ENCODE assay signal across 19 cellular contexts in genomic region chr7:68319061-68319460, GRCh38.
"Had no signal": no experiment of that assay in that cellular context is flagged by ENCODE, and none has a peak within 500 bp of the region (broad histone marks: within the 10 kb centered on the region; RNA-seq: fewer than 3 reads in every experiment).

No MANE protein-coding gene starts in this region.

- ATAC-seq: effector memory CD8-positive, alpha-beta T cell; gastrocnemius medialis; heart right ventricle; lower lobe of right lung; natural killer cell; sciatic nerve; stimulated activated naive B cell treated with anti-CD40 and anti-IgM and Interleukin-4, amounts not matched to agents 10 μg/mL and 1 μg/mL and 100 μg/mL, for 72 hours; stimulated activated naive CD8-positive, alpha-beta T cell treated with anti-CD3 and anti-CD28 coated beads, Interleukin-15, amount 100 ng/mL, for 72 hours had no signal

- DNase-seq: cortex of kidney; effector memory CD8-positive, alpha-beta T cell; gastrocnemius medialis; heart right ventricle; islet precursor cell; left ventricle myocardium inferior; lower lobe of right lung; natural killer cell; posterior cingulate gyrus; stimulated activated CD4-positive, alpha-beta T cell treated with anti-CD3 and anti-CD28 coated beads, Interleukin-2, amount 100 ng/mL, for 24 hours; stimulated activated CD4-positive, alpha-beta T cell treated with anti-CD3 and anti-CD28 coated beads, Interleukin-4, amount 100 ng/mL, for 4 hours; stimulated activated naive B cell treated with anti-CD40 and anti-IgM and Interleukin-4, amounts not matched to agents 10 μg/mL and 1 μg/mL and 100 μg/mL, for 72 hours; stimulated activated naive CD8-positive, alpha-beta T cell treated with anti-CD3 and anti-CD28 coated beads, Interleukin-15, amount 100 ng/mL, for 72 hours; transverse colon had no signal

- H3K9me3 ChIP-seq: esophagus muscularis mucosa, gastrocnemius medialis, left ventricle myocardium inferior, lower lobe of right lung, thoracic aorta, transverse colon had no signal

- H3K4me3 ChIP-seq: esophagus muscularis mucosa, gastrocnemius medialis, heart right ventricle, left ventricle myocardium inferior, lower lobe of right lung, skin epidermis, thoracic aorta, transverse colon had no signal

- H3K27ac ChIP-seq: epithelial cell of prostate, esophagus muscularis mucosa, heart right ventricle, left ventricle myocardium inferior, lower lobe of right lung, skin epidermis, thoracic aorta, transverse colon had no signal
